ENCODE assay signal across 29 cellular contexts in genomic region chr14:93107383-93107782, GRCh38. TPM values are rescaled to one million over a fixed set of nuclear protein-coding genes. Genes with fewer than 3 reads are reported as not detected.
DNase-seq lines count a peak whose midpoint lies in the region; ATAC-seq and TF ChIP-seq lines count a peak whose summit lies in the region.
"Had no signal": no experiment of that assay in that cellular context is flagged by ENCODE, and none has a peak within 500 bp of the region (broad histone marks: within the 10 kb centered on the region; RNA-seq: fewer than 3 reads in every experiment).

No MANE protein-coding gene starts in this region.

- CTCF ChIA-PET in activated CD8-positive, alpha-beta T cell treated with anti-CD3 and anti-CD28 coated beads, Interleukin-2, amount 10 ng/mL, durations not matched to agents 7 days and 5 days (lab: Charles Lee), result interaction anchor here (1.2 to 3.5 kb wide), 3 partner anchors 9 to 47 kb away, joined by 4 to 11 read pairs (median 4); no protein-coding TSS in a partner anchor
- CTCF ChIA-PET in activated CD8-positive, alpha-beta T cell treated with anti-CD3 and anti-CD28 coated beads for 36 hours (lab: Charles Lee), result interaction anchor here (1.1 to 13.7 kb wide), 3 partner anchors 6 to 155 kb away, joined by 4 to 180 read pairs (median 127); partner anchors contain the start of gene ITPK1

- H4K20me1 ChIP-seq in OCI-LY3 (ENCODE audit: insufficient read depth, low read length), result peaks cover 24% of the 10 kb centered on the region; the same call in 1 of the 2 replicates

- H3K9me3 Mint-ChIP-seq in activated CD8-positive, alpha-beta T cell treated with anti-CD3 and anti-CD28 coated beads, Interleukin-2, amount 10 ng/mL, durations not matched to agents 7 days and 5 days (ENCODE audit: insufficient read depth), result no peaks in the 10 kb centered on the region
- H3K9me3 Mint-ChIP-seq in activated CD8-positive, alpha-beta T cell treated with anti-CD3 and anti-CD28 coated beads for 36 hours, result no peaks in the 10 kb centered on the region
- no peaks in the 10 kb centered on the region for H3K9me3 Mint-ChIP-seq in endodermal cell
- H3K9me3 Mint-ChIP-seq in stimulated activated effector memory CD8-positive, alpha-beta T cell treated with anti-CD3 and anti-CD28 coated beads, Interleukin-12 subunit alpha, Interleukin-12 subunit beta, amount 100 ng/mL, for 72 hours, result no peaks in the 10 kb centered on the region
- H3K9me3 Mint-ChIP-seq: activated T-cell treated with anti-CD3 and anti-CD28 coated beads, Interleukin-2, amount 50 U/mL, for 72 hours; immature natural killer cell; stimulated activated naive CD8-positive, alpha-beta T cell treated with anti-CD3 and anti-CD28 coated beads, Interleukin-15, Interleukin-2, amounts not matched to agents 100 ng/mL and 50 ng/mL, for 24 hours had no signal

- TF ChIP-seq CTCF in activated CD8-positive, alpha-beta T cell treated with anti-CD3 and anti-CD28 coated beads for 36 hours (IDR thresholded peaks at IDR 0.05), result no peak
- TF ChIP-seq CTCF in OCI-LY3 (IDR thresholded peaks at IDR 0.05; ENCODE audit: low read depth, low read length) (no peak), endodermal cell (conservative IDR thresholded peaks at IDR 0.05) (no peak)

- 0 out of 2 replicates have a peak overlapping the region, but pooled peaks have one; percentile 61 for H3K4me2 ChIP-seq in OCI-LY3 (ENCODE audit: low read length)
- H3K4me2 ChIP-seq: A549 had no signal

- H3K4me1 ChIP-seq in OCI-LY3 (ENCODE audit: low read length), result peaks cover 48% of the 10 kb centered on the region
- no peaks in the 10 kb centered on the region for H3K4me1 ChIP-seq in endodermal cell (ENCODE audit: control insufficient read depth, insufficient read depth, low read length)
- H3K4me1 ChIP-seq: HAP-1, prostate gland had no signal

- H3K36me3 ChIP-seq in OCI-LY3 (replicated peaks; ENCODE audit: low read depth, low read length) (no peaks in the 10 kb centered on the region), endodermal cell (ENCODE audit: control insufficient read depth, insufficient read depth, low read length) (no peaks in the 10 kb centered on the region)
- H3K36me3 ChIP-seq: ascending aorta, HAP-1, MG63, prostate gland had no signal

- no peak overlapping the region for H2AFZ ChIP-seq in OCI-LY3 (ENCODE audit: low read depth, low read length)

- H3K4me3 ChIP-seq in OCI-LY3 (ENCODE audit: low read length), result no peak overlapping the region
- no peak overlapping the region for H3K4me3 ChIP-seq in endodermal cell (ENCODE audit: low read length)
- H3K4me3 ChIP-seq: A549, ascending aorta, HAP-1, MG63, prostate gland had no signal

- peaks cover 15% of the 10 kb centered on the region for H3K36me3 Mint-ChIP-seq in activated CD8-positive, alpha-beta T cell treated with anti-CD3 and anti-CD28 coated beads, Interleukin-2, amount 10 ng/mL, durations not matched to agents 7 days and 5 days (ENCODE audit: low read depth)
- H3K36me3 Mint-ChIP-seq in activated CD8-positive, alpha-beta T cell treated with anti-CD3 and anti-CD28 coated beads for 36 hours (ENCODE audit: low read depth), result no peaks in the 10 kb centered on the region
- H3K36me3 Mint-ChIP-seq in endodermal cell (ENCODE audit: low read depth), result no peaks in the 10 kb centered on the region
- H3K36me3 Mint-ChIP-seq in stimulated activated effector memory CD8-positive, alpha-beta T cell treated with anti-CD3 and anti-CD28 coated beads, Interleukin-12 subunit alpha, Interleukin-12 subunit beta, amount 100 ng/mL, for 72 hours, result peaks cover 7% of the 10 kb centered on the region
- H3K36me3 Mint-ChIP-seq: immature natural killer cell had no signal

- peak overlapping the region; percentile 79 for H3K27ac Mint-ChIP-seq in activated CD8-positive, alpha-beta T cell treated with anti-CD3 and anti-CD28 coated beads, Interleukin-2, amount 10 ng/mL, durations not matched to agents 7 days and 5 days
- H3K27ac Mint-ChIP-seq in activated CD8-positive, alpha-beta T cell treated with anti-CD3 and anti-CD28 coated beads for 36 hours, result no peak overlapping the region
- H3K27ac Mint-ChIP-seq in endodermal cell, result peak overlapping the region; percentile 41
- peak overlapping the region; percentile 26 for H3K27ac Mint-ChIP-seq in stimulated activated effector memory CD8-positive, alpha-beta T cell treated with anti-CD3 and anti-CD28 coated beads, Interleukin-12 subunit alpha, Interleukin-12 subunit beta, amount 100 ng/mL, for 72 hours
- H3K27ac Mint-ChIP-seq: B cell; stimulated activated naive CD8-positive, alpha-beta T cell treated with anti-CD3 and anti-CD28 coated beads, Interleukin-15, Interleukin-2, amounts not matched to agents 100 ng/mL and 50 ng/mL, for 24 hours had no signal

- H3K27ac ChIP-seq in OCI-LY3 (ENCODE audit: low read length) (no peak overlapping the region), endodermal cell (ENCODE audit: low read depth, low read length) (no peak overlapping the region)
- H3K27ac ChIP-seq: A549, ascending aorta, prostate gland had no signal

- WGBS in endodermal cell (ENCODE audit: insufficient coverage in 1 of 2, insufficient read length in 1 of 2), 2 experiments, result 96 to 97% methylated on average over 11 of the region's 11 CpGs

- H3K27me3 ChIP-seq in OCI-LY3 (ENCODE audit: low read depth, low read length) (no peaks in the 10 kb centered on the region), endodermal cell (ENCODE audit: control insufficient read depth, insufficient read depth, low read length, poor library complexity, severe bottlenecking) (no peaks in the 10 kb centered on the region)
- H3K27me3 ChIP-seq: ascending aorta, MG63 had no signal

- H3K4me3 Mint-ChIP-seq in activated CD8-positive, alpha-beta T cell treated with anti-CD3 and anti-CD28 coated beads, Interleukin-2, amount 10 ng/mL, durations not matched to agents 7 days and 5 days, result no peak overlapping the region
- H3K4me3 Mint-ChIP-seq in activated CD8-positive, alpha-beta T cell treated with anti-CD3 and anti-CD28 coated beads for 36 hours, result no peak overlapping the region
- H3K4me3 Mint-ChIP-seq in endodermal cell, result no peak overlapping the region
- H3K4me3 Mint-ChIP-seq in stimulated activated effector memory CD8-positive, alpha-beta T cell treated with anti-CD3 and anti-CD28 coated beads, Interleukin-12 subunit alpha, Interleukin-12 subunit beta, amount 100 ng/mL, for 72 hours, result no peak overlapping the region
- H3K4me3 Mint-ChIP-seq: activated T-cell treated with anti-CD3 and anti-CD28 coated beads, Interleukin-2, amount 50 U/mL, for 72 hours; B cell; stimulated activated naive CD8-positive, alpha-beta T cell treated with anti-CD3 and anti-CD28 coated beads, Interleukin-15, Interleukin-2, amounts not matched to agents 100 ng/mL and 50 ng/mL, for 24 hours had no signal

- H3K79me2 ChIP-seq in OCI-LY3 (ENCODE audit: low read length), result peaks cover 33% of the 10 kb centered on the region

- peaks cover 74% of the 10 kb centered on the region for H3K4me1 Mint-ChIP-seq in activated CD8-positive, alpha-beta T cell treated with anti-CD3 and anti-CD28 coated beads, Interleukin-2, amount 10 ng/mL, durations not matched to agents 7 days and 5 days (ENCODE audit: low read depth)
- peaks cover 49% of the 10 kb centered on the region for H3K4me1 Mint-ChIP-seq in activated CD8-positive, alpha-beta T cell treated with anti-CD3 and anti-CD28 coated beads for 36 hours (ENCODE audit: low read depth)
- H3K4me1 Mint-ChIP-seq in endodermal cell, result peaks cover 5% of the 10 kb centered on the region
- peaks cover 47% of the 10 kb centered on the region for H3K4me1 Mint-ChIP-seq in stimulated activated effector memory CD8-positive, alpha-beta T cell treated with anti-CD3 and anti-CD28 coated beads, Interleukin-12 subunit alpha, Interleukin-12 subunit beta, amount 100 ng/mL, for 72 hours

- H3K9me3 ChIP-seq in OCI-LY3 (ENCODE audit: insufficient read depth, low read length), result no peaks in the 10 kb centered on the region
- no peaks in the 10 kb centered on the region for H3K9me3 ChIP-seq in endodermal cell (ENCODE audit: control insufficient read depth, low read length)
- H3K9me3 ChIP-seq: A549, ascending aorta, HAP-1, MG63, prostate gland had no signal

- no peak for ATAC-seq in activated CD8-positive, alpha-beta T cell treated with anti-CD3 and anti-CD28 coated beads, Interleukin-2, amount 10 ng/mL, durations not matched to agents 7 days and 5 days
- ATAC-seq in activated CD8-positive, alpha-beta T cell treated with anti-CD3 and anti-CD28 coated beads for 36 hours, result no peak
- ATAC-seq in stimulated activated effector memory CD8-positive, alpha-beta T cell treated with anti-CD3 and anti-CD28 coated beads, Interleukin-12 subunit alpha, Interleukin-12 subunit beta, amount 100 ng/mL, for 72 hours, result no peak
- no peak for ATAC-seq in GM19463 (IDR thresholded peaks at IDR 0.05; ENCODE audit: unreplicated experiment)
- no peak for ATAC-seq in HG03439 (IDR thresholded peaks at IDR 0.05; ENCODE audit: unreplicated experiment)
- ATAC-seq: A549; activated T-cell treated with anti-CD3 and anti-CD28 coated beads, Interleukin-2, amount 50 U/mL, for 72 hours had no signal

- POLR2A ChIA-PET in activated CD8-positive, alpha-beta T cell treated with anti-CD3 and anti-CD28 coated beads, Interleukin-2, amount 10 ng/mL, durations not matched to agents 7 days and 5 days (lab: Charles Lee), result no interaction called here
- POLR2A ChIA-PET in activated CD8-positive, alpha-beta T cell treated with anti-CD3 and anti-CD28 coated beads for 36 hours (lab: Charles Lee), result interaction anchor here (0.8 to 2.0 kb wide), 2 partner anchors 8 to 41 kb away, joined by 3 to 9 read pairs; partner anchors contain the start of gene ITPK1

- H3K9ac ChIP-seq in OCI-LY3 (ENCODE audit: low read length) (no peak overlapping the region), endodermal cell (ENCODE audit: extremely low read depth, low read length, poor library complexity, severe bottlenecking) (no peak overlapping the region)

- no peak for DNase-seq in activated CD8-positive, alpha-beta T cell treated with anti-CD3 and anti-CD28 coated beads, Interleukin-2, amount 10 ng/mL, durations not matched to agents 7 days and 5 days
- DNase-seq in activated CD8-positive, alpha-beta T cell treated with anti-CD3 and anti-CD28 coated beads for 36 hours, result no peak
- DNase-seq in endodermal cell (no peak), DMS79 (lab: John Stamatoyannopoulos, UW) (no peak)
- no peak for DNase-seq in stimulated activated effector memory CD8-positive, alpha-beta T cell treated with anti-CD3 and anti-CD28 coated beads, Interleukin-12 subunit alpha, Interleukin-12 subunit beta, amount 100 ng/mL, for 72 hours (ENCODE audit: low spot score in 2 of 2)
- DNase-seq: activated naive CD4-positive, alpha-beta T cell treated with Interleukin-2 at 50 U/mL for 16 hours; activated T-cell treated with anti-CD3 and anti-CD28 coated beads, Interleukin-2, amount 50 U/mL, for 72 hours; central memory CD4-positive, alpha-beta T cell; dermis blood vessel endothelial cell; GDM1; hippocampal formation; immature natural killer cell; KBM-7; mesenchymal stem cell; MG63; NCI-H1105 treated with DMSO at 0.1 percent for 48 hours; NCI-H2081; NCI-H2227 treated with DMSO at 0.1 percent for 48 hours; NCI-H748 treated with DMSO at 0.1 percent for 48 hours; T-helper 1 cell had no signal

- no peaks in the 10 kb centered on the region for H3K27me3 Mint-ChIP-seq in activated CD8-positive, alpha-beta T cell treated with anti-CD3 and anti-CD28 coated beads, Interleukin-2, amount 10 ng/mL, durations not matched to agents 7 days and 5 days (ENCODE audit: low read depth)
- no peaks in the 10 kb centered on the region for H3K27me3 Mint-ChIP-seq in activated CD8-positive, alpha-beta T cell treated with anti-CD3 and anti-CD28 coated beads for 36 hours
- H3K27me3 Mint-ChIP-seq in endodermal cell (ENCODE audit: insufficient read depth), result no peaks in the 10 kb centered on the region
- H3K27me3 Mint-ChIP-seq: B cell; stimulated activated naive CD8-positive, alpha-beta T cell treated with anti-CD3 and anti-CD28 coated beads, Interleukin-15, Interleukin-2, amounts not matched to agents 100 ng/mL and 50 ng/mL, for 24 hours had no signal

- intact Hi-C loops in activated CD8-positive, alpha-beta T cell treated with anti-CD3 and anti-CD28 coated beads for 36 hours (cut with micrococcal nuclease), result no loop called here

RNA-seq across cellular contexts. Expression of gene ITPK1, which starts 8.3 kb away (rescaled TPM):
- 100 to 1,000 TPM; 103 to 107 TPM for total RNA-seq in activated CD8-positive, alpha-beta T cell treated with anti-CD3 and anti-CD28 coated beads, Interleukin-2, amount 10 ng/mL, durations not matched to agents 7 days and 5 days
- 10 to 100 TPM; 78.5 to 83.5 TPM for total RNA-seq in activated CD8-positive, alpha-beta T cell treated with anti-CD3 and anti-CD28 coated beads for 36 hours
- total RNA-seq in endodermal cell, result 10 to 100 TPM; 59.9 to 66.9 TPM
- polyA plus RNA-seq in endodermal cell (2013, experiment 1 of 2), result 30.1 TPM
- polyA plus RNA-seq in endodermal cell (2013, experiment 2 of 2), result 32.0 TPM
